In the genomic region with DNA sequence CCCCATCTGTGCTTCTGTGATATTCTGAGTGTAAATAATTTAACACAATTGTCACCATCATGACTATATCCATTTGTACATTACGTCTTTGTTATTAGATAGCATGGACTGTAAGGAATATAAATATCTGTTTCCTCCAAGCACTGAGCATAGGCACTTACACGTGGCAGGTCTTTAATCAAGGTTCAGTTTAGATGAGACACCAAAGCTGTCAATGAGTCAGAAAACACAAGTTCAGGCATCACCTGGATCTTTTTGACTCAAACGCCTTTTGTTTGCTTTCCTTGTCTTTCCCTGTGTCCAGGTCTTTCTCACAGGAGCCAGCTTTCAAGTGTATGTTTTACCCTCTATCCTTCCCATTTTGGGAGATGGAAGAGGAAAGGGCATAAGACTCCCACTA, we compare ENCODE assay signal across 21 cellular contexts.
DNase-seq lines count a peak whose midpoint lies in the region; ATAC-seq, FAIRE-seq and TF ChIP-seq lines count a peak whose summit lies in the region.
"Had no signal": no experiment of that assay in that cellular context is flagged by ENCODE, and none has a peak within 500 bp of the region (broad histone marks: within the 10 kb centered on the region; RNA-seq: fewer than 3 reads in every experiment).

No MANE protein-coding gene starts in this region.

- H3K9me1 ChIP-seq in keratinocyte (ENCODE audit: control insufficient read depth, extremely low read depth, insufficient read depth, low read length), result no peaks in the 10 kb centered on the region

- H3K79me2 ChIP-seq in keratinocyte (ENCODE audit: control insufficient read depth, insufficient read depth, low read length), result no peaks in the 10 kb centered on the region

- DNase-seq in MCF 10A (ENCODE audit: unreplicated experiment) (peak; percentile 41), breast epithelium (ENCODE audit: low spot score in 2 of 2) (no peak), epithelial cell of esophagus (ENCODE audit: low read depth) (peak; percentile 89), keratinocyte (ENCODE audit: low read depth, low spot score) (peak; percentile 26), aorta (no peak), NCI-H510A (lab: John Stamatoyannopoulos, UW) (no peak)
- no peak for DNase-seq in natural killer cell treated with Interleukin-12 subunit alpha and Interleukin-12 subunit beta and Interleukin-15 and Interleukin-18, amount 100 ng/mL, for 72 hours (ENCODE audit: low spot score)
- DNase-seq: 8988T; AML-193; Caco-2; CD8-positive, alpha-beta memory T cell; DMS79; EL had no signal

- dilution Hi-C loops in keratinocyte (cut with MboI; ENCODE audit: extremely low pct_ligation_motif_present, low sequenced_read_pairs), result no loop called here

- intact Hi-C loops in MCF 10A (cut with micrococcal nuclease) (no loop called here), breast epithelium (cut with DNase I; ENCODE audit: low total_unique reads) (no loop called here), aorta (cut with DNase I) (no loop called here)

- no peaks in the 10 kb centered on the region for H3K4me1 ChIP-seq in breast epithelium
- H3K4me1 ChIP-seq in keratinocyte (ENCODE audit: control insufficient read depth, extremely low read depth, insufficient read depth, low read length), result peaks cover 13% of the 10 kb centered on the region
- H3K4me1 ChIP-seq in aorta (ENCODE audit: control insufficient read depth in 1 of 2, insufficient read depth in 2 of 2, low read length in 2 of 2), result no peaks in the 10 kb centered on the region
- H3K4me1 ChIP-seq: Caco-2 had no signal

- H3K9me3 Mint-ChIP-seq in MCF 10A (ENCODE audit: unreplicated experiment), result no peaks in the 10 kb centered on the region
- H3K9me3 Mint-ChIP-seq in natural killer cell treated with Interleukin-12 subunit alpha and Interleukin-12 subunit beta and Interleukin-15 and Interleukin-18, amount 100 ng/mL, for 72 hours, result peaks cover 10% of the 10 kb centered on the region

- no peaks in the 10 kb centered on the region for H3K36me3 Mint-ChIP-seq in MCF 10A (ENCODE audit: insufficient read depth, unreplicated experiment)
- H3K36me3 Mint-ChIP-seq in natural killer cell treated with Interleukin-12 subunit alpha and Interleukin-12 subunit beta and Interleukin-15 and Interleukin-18, amount 100 ng/mL, for 72 hours, result no peaks in the 10 kb centered on the region
- H3K36me3 Mint-ChIP-seq: CD8-positive, alpha-beta memory T cell; IgD-negative memory B cell had no signal

- H3K27me3 Mint-ChIP-seq in MCF 10A (ENCODE audit: insufficient read depth, unreplicated experiment), result no peaks in the 10 kb centered on the region
- H3K27me3 Mint-ChIP-seq in natural killer cell treated with Interleukin-12 subunit alpha and Interleukin-12 subunit beta and Interleukin-15 and Interleukin-18, amount 100 ng/mL, for 72 hours, result no peaks in the 10 kb centered on the region

- H3K9me3 ChIP-seq in breast epithelium, result no peaks in the 10 kb centered on the region
- no peaks in the 10 kb centered on the region for H3K9me3 ChIP-seq in keratinocyte (ENCODE audit: control insufficient read depth, low read depth, low read length)
- no peaks in the 10 kb centered on the region for H3K9me3 ChIP-seq in aorta (ENCODE audit: control insufficient read depth, low read length)
- H3K9me3 ChIP-seq: BLaER1, Caco-2 had no signal

- POLR2A ChIA-PET in MCF 10A (lab: Yijun Ruan, JAX), result interaction anchor here (0.6 to 0.7 kb wide), 2 partner anchors 78 to 1244 kb away, joined by 3 to 4 read pairs; no protein-coding TSS in a partner anchor

- no peak overlapping the region for H3K4me3 Mint-ChIP-seq in MCF 10A (ENCODE audit: unreplicated experiment)
- H3K4me3 Mint-ChIP-seq in natural killer cell treated with Interleukin-12 subunit alpha and Interleukin-12 subunit beta and Interleukin-15 and Interleukin-18, amount 100 ng/mL, for 72 hours, result no peak overlapping the region
- H3K4me3 Mint-ChIP-seq: CD8-positive, alpha-beta memory T cell; IgD-negative memory B cell had no signal

- no TSS peak for BruUV-seq in MCF 10A (replicated peaks; lab: Mats Ljungman, UMichigan)

- ATAC-seq in natural killer cell treated with Interleukin-12 subunit alpha and Interleukin-12 subunit beta and Interleukin-15 and Interleukin-18, amount 100 ng/mL, for 72 hours, result no peak
- ATAC-seq in aorta (ENCODE audit: low FRiP score), result no peak
- ATAC-seq: HCT116 had no signal

- no peak overlapping the region for H3K4me3 ChIP-seq in breast epithelium
- H3K4me3 ChIP-seq in epithelial cell of esophagus (ENCODE audit: low read length), result no peak overlapping the region
- no peak overlapping the region for H3K4me3 ChIP-seq in keratinocyte (ENCODE audit: control insufficient read depth in 2 of 3, extremely low read depth in 1 of 3, insufficient read depth in 2 of 3, low read depth in 1 of 3, low read length in 3 of 3)
- H3K4me3 ChIP-seq in aorta (ENCODE audit: low read length in 2 of 2), result no peak overlapping the region
- H3K4me3 ChIP-seq: BLaER1, GM23248 had no signal

- TF ChIP-seq POLR2A in breast epithelium (IDR thresholded peaks at IDR 0.05), result no peak

- H3K36me3 ChIP-seq in breast epithelium, result no peaks in the 10 kb centered on the region
- H3K36me3 ChIP-seq in keratinocyte (ENCODE audit: control insufficient read depth in 2 of 2, extremely low read depth in 1 of 2, insufficient read depth in 2 of 2, low read length in 2 of 2), result no peaks in the 10 kb centered on the region
- H3K36me3 ChIP-seq in aorta (ENCODE audit: control insufficient read depth in 1 of 2, insufficient read depth in 2 of 2, low read length in 1 of 2), result no peaks in the 10 kb centered on the region
- H3K36me3 ChIP-seq: BLaER1 had no signal

- H3K9ac ChIP-seq in keratinocyte (ENCODE audit: control insufficient read depth, extremely low read depth, insufficient read depth, low read length), result no peak overlapping the region
- H3K9ac ChIP-seq: BLaER1, GM23248 had no signal

- WGBS in aorta, 2 donors, result 83 to 84% methylated on average over 3 of the region's 3 CpGs

- no peaks in the 10 kb centered on the region for H4K20me1 ChIP-seq in keratinocyte (ENCODE audit: control insufficient read depth, extremely low read depth, insufficient read depth, low read length)
- H4K20me1 ChIP-seq: BLaER1 had no signal

- H3K27ac Mint-ChIP-seq in MCF 10A (ENCODE audit: low read depth, unreplicated experiment), result no peak overlapping the region
- no peak overlapping the region for H3K27ac Mint-ChIP-seq in natural killer cell treated with Interleukin-12 subunit alpha and Interleukin-12 subunit beta and Interleukin-15 and Interleukin-18, amount 100 ng/mL, for 72 hours
- H3K27ac Mint-ChIP-seq: CD8-positive, alpha-beta memory T cell; IgD-negative memory B cell had no signal

- peaks cover 12% of the 10 kb centered on the region for H3K4me1 Mint-ChIP-seq in MCF 10A (ENCODE audit: insufficient read depth, unreplicated experiment)
- no peaks in the 10 kb centered on the region for H3K4me1 Mint-ChIP-seq in natural killer cell treated with Interleukin-12 subunit alpha and Interleukin-12 subunit beta and Interleukin-15 and Interleukin-18, amount 100 ng/mL, for 72 hours (ENCODE audit: low read depth in 2 of 2)
- H3K4me1 Mint-ChIP-seq: CD8-positive, alpha-beta memory T cell; IgD-negative memory B cell had no signal

- H3K27ac ChIP-seq in breast epithelium, result no peak overlapping the region
- H3K27ac ChIP-seq in keratinocyte (ENCODE audit: control insufficient read depth, insufficient read depth, low read length), result peak overlapping the region; percentile 26
- no peak overlapping the region for H3K27ac ChIP-seq in aorta (ENCODE audit: low read depth in 1 of 2, low read length in 2 of 2)
- H3K27ac ChIP-seq: BLaER1, GM23248, HL-60 had no signal

- no peaks in the 10 kb centered on the region for H3K27me3 ChIP-seq in breast epithelium
- H3K27me3 ChIP-seq in keratinocyte (ENCODE audit: control insufficient read depth, extremely low read depth, insufficient read depth, low read length), result no peaks in the 10 kb centered on the region
- no peaks in the 10 kb centered on the region for H3K27me3 ChIP-seq in aorta (ENCODE audit: control insufficient read depth in 1 of 2, insufficient read depth in 2 of 2, low read length in 1 of 2)
- H3K27me3 ChIP-seq: BLaER1 had no signal

- peak overlapping the region; percentile 22 for H3K4me2 ChIP-seq in keratinocyte (ENCODE audit: control insufficient read depth, extremely low read depth, insufficient read depth, low read depth, low read length)
- H3K4me2 ChIP-seq: BLaER1 had no signal

- FAIRE-seq in keratinocyte (lab: Jason Lieb, UNC), result peak; percentile 89
- FAIRE-seq: G401.6, GM12891, H54 had no signal

- H2AFZ ChIP-seq in keratinocyte (ENCODE audit: control insufficient read depth, low read length), result no peak overlapping the region
- H2AFZ ChIP-seq: GM23248 had no signal

- CTCF ChIA-PET in MCF 10A (lab: Yijun Ruan, JAX), result no interaction called here

- no peak for TF ChIP-seq CTCF in MCF 10A (IDR thresholded peaks at IDR 0.05; ENCODE audit: unreplicated experiment)
- TF ChIP-seq CTCF in breast epithelium (IDR thresholded peaks at IDR 0.05), result no peak
- TF ChIP-seq CTCF in epithelial cell of esophagus (IDR thresholded peaks at IDR 0.05; ENCODE audit: insufficient read depth, low read depth, low read length, missing control alignments), result no peak
- TF ChIP-seq CTCF in keratinocyte (optimal IDR thresholded peaks at IDR 0.05 in 1 of 3, IDR thresholded peaks at IDR 0.05 in 1 of 3, conservative IDR thresholded peaks at IDR 0.05 in 1 of 3; ENCODE audit: extremely low read depth in 1 of 3, insufficient read depth in 2 of 3, low read length in 3 of 3), result no peak

Comparison
In these comparisons a context has a peak if more than half of its experiments do, and no peak if none do; other contexts are left out.
1. DNase-seq: peak in MCF 10A (single experiment), epithelial cell of esophagus (single experiment) and keratinocyte (single experiment); none in breast epithelium (0 of 2), natural killer cell treated with Interleukin-12 subunit alpha and Interleukin-12 subunit beta and Interleukin-15 and Interleukin-18, amount 100 ng/mL, for 72 hours (single experiment), aorta (0 of 2) and NCI-H510A (single experiment).